In genomic region chr3:140845878-140846277, GRCh38 we compare ENCODE assay signal across 15 cellular contexts.
DNase-seq lines count a peak whose midpoint lies in the region; ATAC-seq lines count a peak whose summit lies in the region.
"Had no signal": no experiment of that assay in that cellular context is flagged by ENCODE, and none has a peak within 500 bp of the region (broad histone marks: within the 10 kb centered on the region; RNA-seq: fewer than 3 reads in every experiment).

No MANE protein-coding gene starts in this region.

- no peaks in the 10 kb centered on the region for H3K4me1 Mint-ChIP-seq in immature natural killer cell

- H3K27ac Mint-ChIP-seq in immature natural killer cell: no peak overlapping the region
- H3K27ac Mint-ChIP-seq: natural killer cell treated with Interleukin-12 subunit alpha and Interleukin-12 subunit beta and Interleukin-15 and Interleukin-18, amount 100 ng/mL, for 72 hours; stimulated activated naive B cell treated with anti-CD40 and anti-IgM and Interleukin-4, amounts not matched to agents 10 μg/mL and 1 μg/mL and 100 μg/mL, for 72 hours had no signal

- no peaks in the 10 kb centered on the region for H3K36me3 Mint-ChIP-seq in immature natural killer cell
- H3K36me3 Mint-ChIP-seq: natural killer cell treated with Interleukin-12 subunit alpha and Interleukin-12 subunit beta and Interleukin-15 and Interleukin-18, amount 100 ng/mL, for 72 hours; stimulated activated naive B cell treated with anti-CD40 and anti-IgM and Interleukin-4, amounts not matched to agents 10 μg/mL and 1 μg/mL and 100 μg/mL, for 72 hours had no signal

- no peak overlapping the region for H3K4me3 Mint-ChIP-seq in immature natural killer cell
- H3K4me3 Mint-ChIP-seq: natural killer cell treated with Interleukin-12 subunit alpha and Interleukin-12 subunit beta and Interleukin-15 and Interleukin-18, amount 100 ng/mL, for 72 hours; stimulated activated naive B cell treated with anti-CD40 and anti-IgM and Interleukin-4, amounts not matched to agents 10 μg/mL and 1 μg/mL and 100 μg/mL, for 72 hours had no signal

- peaks cover 0 to 1% (median 0%) of the 10 kb centered on the region in 6 donors for H3K9me3 Mint-ChIP-seq in immature natural killer cell
- H3K9me3 Mint-ChIP-seq: natural killer cell treated with Interleukin-12 subunit alpha and Interleukin-12 subunit beta and Interleukin-15 and Interleukin-18, amount 100 ng/mL, for 72 hours had no signal

- peak; percentile 49 for ATAC-seq in GM18498 (IDR thresholded peaks at IDR 0.05; ENCODE audit: unreplicated experiment)
- ATAC-seq in GM21360 (IDR thresholded peaks at IDR 0.05; ENCODE audit: unreplicated experiment): peak; percentile 45
- ATAC-seq in HG02884 (IDR thresholded peaks at IDR 0.05; ENCODE audit: unreplicated experiment): peak; percentile 41
- ATAC-seq in HG02840 (IDR thresholded peaks at IDR 0.05; ENCODE audit: low FRiP score, unreplicated experiment): no peak
- ATAC-seq: left lobe of liver; natural killer cell treated with Interleukin-12 subunit alpha and Interleukin-12 subunit beta and Interleukin-15 and Interleukin-18, amount 100 ng/mL, for 72 hours; stimulated activated naive B cell treated with anti-CD40 and anti-IgM and Interleukin-4, amounts not matched to agents 10 μg/mL and 1 μg/mL and 100 μg/mL, for 72 hours had no signal

- peaks cover 3 to 10% (median 4%) of the 10 kb centered on the region in 3 donors for H3K27me3 Mint-ChIP-seq in immature natural killer cell (ENCODE audit: low read depth in 3 of 3)

- peak; percentile 56 for DNase-seq in NCI-H146 treated with DMSO at 0.1 percent for 48 hours (lab: John Stamatoyannopoulos, UW; ENCODE audit: unreplicated experiment)
- DNase-seq in immature natural killer cell: no peak
- no peak for DNase-seq in NCI-H510A treated with DMSO at 0.1 percent for 48 hours (lab: John Stamatoyannopoulos, UW)
- DNase-seq in NCI-H187 (lab: John Stamatoyannopoulos, UW): no peak
- DNase-seq: activated CD8-positive, alpha-beta memory T cell treated with anti-CD3 and anti-CD28 coated beads, Interleukin-2, amount 50 U/mL, for 48 hours; NCI-H1048; SHP77 treated with DMSO at 0.1 percent for 48 hours; stimulated activated CD4-positive, alpha-beta T cell treated with anti-CD3 and anti-CD28 coated beads, Interleukin-4, amount 100 ng/mL, for 24 hours; stimulated activated naive B cell treated with anti-CD40 and anti-IgM and Interleukin-4, amounts not matched to agents 10 μg/mL and 1 μg/mL and 100 μg/mL, for 72 hours had no signal
